In genomic region chr10:3691482-3691881, GRCh38 we compare ENCODE assay signal across 18 cellular contexts.
"Had no signal": no experiment of that assay in that cellular context is flagged by ENCODE, and none has a peak within 500 bp of the region (broad histone marks: within the 10 kb centered on the region; RNA-seq: fewer than 3 reads in every experiment).

No MANE protein-coding gene starts in this region.

- ATAC-seq: body of pancreas, heart right ventricle, upper lobe of right lung had no signal

- H3K4me3 Mint-ChIP-seq: dendritic cell treated with granulocyte-macrophage colony-stimulating factor and Interleukin-4, amounts not matched to agents 40 ng/mL and 50 ng/mL, for 4 days; mesothelial cell of epicardium; stimulated activated naive CD8-positive, alpha-beta T cell treated with anti-CD3 and anti-CD28 coated beads, Interleukin-15, Interleukin-2, amounts not matched to agents 100 ng/mL and 50 ng/mL, for 24 hours had no signal

- H3K36me3 ChIP-seq: heart right ventricle, right lobe of liver, spleen, suprapubic skin, upper lobe of right lung had no signal

- DNase-seq: activated CD4-positive, alpha-beta T cell treated with anti-CD3 and anti-CD28 coated beads for 1 hour; activated CD4-positive, alpha-beta T cell treated with anti-CD3 and anti-CD28 coated beads, Interleukin-2, amount 50 U/mL, for 4 hours; activated naive CD4-positive, alpha-beta T cell; activated T-cell treated with anti-CD3 and anti-CD28 coated beads for 4 hours; body of pancreas; effector memory CD4-positive, alpha-beta T cell; foreskin melanocyte; heart right ventricle; left cardiac atrium; right lobe of liver; spleen; T-helper 1 cell; upper lobe of right lung had no signal

- H3K27me3 Mint-ChIP-seq: stimulated activated naive CD8-positive, alpha-beta T cell treated with anti-CD3 and anti-CD28 coated beads, Interleukin-15, Interleukin-2, amounts not matched to agents 100 ng/mL and 50 ng/mL, for 24 hours had no signal

- H3K4me1 ChIP-seq: body of pancreas, right lobe of liver, spleen, suprapubic skin, upper lobe of right lung had no signal

- H3K27me3 ChIP-seq: body of pancreas, heart right ventricle, right lobe of liver, spleen, suprapubic skin, upper lobe of right lung had no signal

- H3K27ac Mint-ChIP-seq: dendritic cell treated with granulocyte-macrophage colony-stimulating factor and Interleukin-4, amounts not matched to agents 40 ng/mL and 50 ng/mL, for 4 days; mesothelial cell of epicardium; stimulated activated naive CD8-positive, alpha-beta T cell treated with anti-CD3 and anti-CD28 coated beads, Interleukin-15, Interleukin-2, amounts not matched to agents 100 ng/mL and 50 ng/mL, for 24 hours had no signal

- H3K27ac ChIP-seq: body of pancreas, right lobe of liver, spleen, suprapubic skin, upper lobe of right lung had no signal

- H3K9me3 Mint-ChIP-seq: dendritic cell treated with granulocyte-macrophage colony-stimulating factor and Interleukin-4, amounts not matched to agents 40 ng/mL and 50 ng/mL, for 4 days; mesothelial cell of epicardium; stimulated activated naive CD8-positive, alpha-beta T cell treated with anti-CD3 and anti-CD28 coated beads, Interleukin-15, Interleukin-2, amounts not matched to agents 100 ng/mL and 50 ng/mL, for 24 hours had no signal

- H3K9me3 ChIP-seq: body of pancreas, heart right ventricle, right lobe of liver, spleen, suprapubic skin, upper lobe of right lung had no signal

- H3K36me3 Mint-ChIP-seq: mesothelial cell of epicardium had no signal

- H3K4me3 ChIP-seq: body of pancreas, heart right ventricle, lung, right lobe of liver, spleen, suprapubic skin, upper lobe of right lung had no signal
